1 cellular context compared by ENCODE assay signal in the genomic region with DNA sequence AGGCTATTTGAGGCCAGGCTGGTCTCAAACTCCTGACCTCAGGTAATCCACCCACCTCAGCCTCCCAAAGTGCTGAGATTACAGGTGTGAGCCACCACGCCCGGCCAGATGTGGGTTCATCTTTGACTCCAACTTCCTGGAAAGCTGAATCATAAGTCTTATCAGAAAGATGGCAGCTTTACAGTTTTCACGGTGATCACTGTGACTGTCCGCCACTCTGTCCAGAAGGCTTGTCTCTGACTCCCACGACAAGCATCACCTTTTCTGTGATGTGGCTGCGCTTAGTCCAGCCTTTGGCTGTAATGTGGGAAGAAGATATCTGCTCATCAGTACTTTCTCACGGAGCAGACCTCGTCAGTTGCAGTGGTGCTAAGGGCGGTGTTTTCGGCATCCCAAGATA.
TF ChIP-seq lines count a peak whose summit lies in the region.

No MANE protein-coding gene starts in this region.

TF ChIP-seq in K562, 482 proteins besides CTCF, POLR2A, EP300 and RAD21 (continued from another document and continues in another):
- TF ChIP-seq KLF10 (CRISPR knock-in tag; IDR thresholded peaks at IDR 0.05) (no peak), ERF (CRISPR knock-in tag; IDR thresholded peaks at IDR 0.05) (no peak), MED1 (CRISPR knock-in tag; IDR thresholded peaks at IDR 0.05; ENCODE audit: borderline replicate concordance) (no peak), U2AF1 (optimal IDR thresholded peaks at IDR 0.05; ENCODE audit: low read depth, low read length) (no peak), HDAC8 (tag; IDR thresholded peaks at IDR 0.05) (no peak), ZNF24 (IDR thresholded peaks at IDR 0.05) (no peak), HMG20A (CRISPR knock-in tag; conservative IDR thresholded peaks at IDR 0.05) (no peak), ZNF239 (CRISPR knock-in tag; IDR thresholded peaks at IDR 0.05) (no peak), MTA2 (IDR thresholded peaks at IDR 0.05; ENCODE audit: low read depth) (peak; percentile 19; the same call in 1 of the 2 replicates), NFIX (CRISPR knock-in tag; IDR thresholded peaks at IDR 0.05; ENCODE audit: low read depth) (no peak), LEF1 (IDR thresholded peaks at IDR 0.05) (no peak), DPF2 (IDR thresholded peaks at IDR 0.05) (peak; percentile 57; the same call in 1 of the 2 replicates), SP1 (CRISPR knock-in tag; IDR thresholded peaks at IDR 0.05) (no peak), SRSF3 (IDR thresholded peaks at IDR 0.05; ENCODE audit: insufficient read depth, low read length) (no peak), POLR2AphosphoS2 (IDR thresholded peaks at IDR 0.05; ENCODE audit: low read length) (no peak), SMARCA4 (IDR thresholded peaks at IDR 0.05) (0 out of 2 replicates have a peak, but pooled peaks have one; percentile 32), ZEB2 (IDR thresholded peaks at IDR 0.05) (peak; percentile 71; the same call in 1 of the 2 replicates), SMAD4 (CRISPR knock-in tag; conservative IDR thresholded peaks at IDR 0.05) (0 out of 2 replicates have a peak, but pooled peaks have one; percentile 38), ZNF551 (CRISPR knock-in tag; IDR thresholded peaks at IDR 0.05) (no peak), HNRNPUL1 (IDR thresholded peaks at IDR 0.05; ENCODE audit: low read length) (no peak), TRIM28 (IDR thresholded peaks at IDR 0.05) (no peak), ETV1 (tag; conservative IDR thresholded peaks at IDR 0.05; ENCODE audit: low read depth) (no peak), CBX5 (IDR thresholded peaks at IDR 0.05; ENCODE audit: borderline replicate concordance, low read depth) (no peak), TCF7 (IDR thresholded peaks at IDR 0.05; ENCODE audit: borderline replicate concordance) (0 out of 2 replicates have a peak, but pooled peaks have one; percentile 75), BCOR (IDR thresholded peaks at IDR 0.05) (no peak), STAT5B (CRISPR knock-in tag; IDR thresholded peaks at IDR 0.05) (no peak), RFX7 (CRISPR knock-in tag; IDR thresholded peaks at IDR 0.05) (no peak)
- TF ChIP-seq, protein P1, sequence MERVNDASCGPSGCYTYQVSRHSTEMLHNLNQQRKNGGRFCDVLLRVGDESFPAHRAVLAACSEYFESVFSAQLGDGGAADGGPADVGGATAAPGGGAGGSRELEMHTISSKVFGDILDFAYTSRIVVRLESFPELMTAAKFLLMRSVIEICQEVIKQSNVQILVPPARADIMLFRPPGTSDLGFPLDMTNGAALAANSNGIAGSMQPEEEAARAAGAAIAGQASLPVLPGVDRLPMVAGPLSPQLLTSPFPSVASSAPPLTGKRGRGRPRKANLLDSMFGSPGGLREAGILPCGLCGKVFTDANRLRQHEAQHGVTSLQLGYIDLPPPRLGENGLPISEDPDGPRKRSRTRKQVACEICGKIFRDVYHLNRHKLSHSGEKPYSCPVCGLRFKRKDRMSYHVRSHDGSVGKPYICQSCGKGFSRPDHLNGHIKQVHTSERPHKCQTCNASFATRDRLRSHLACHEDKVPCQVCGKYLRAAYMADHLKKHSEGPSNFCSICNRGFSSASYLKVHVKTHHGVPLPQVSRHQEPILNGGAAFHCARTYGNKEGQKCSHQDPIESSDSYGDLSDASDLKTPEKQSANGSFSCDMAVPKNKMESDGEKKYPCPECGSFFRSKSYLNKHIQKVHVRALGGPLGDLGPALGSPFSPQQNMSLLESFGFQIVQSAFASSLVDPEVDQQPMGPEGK (CRISPR knock-in tag; IDR thresholded peaks at IDR 0.05; ENCODE audit: borderline replicate concordance) = no peak
- TF ChIP-seq, protein P2, sequence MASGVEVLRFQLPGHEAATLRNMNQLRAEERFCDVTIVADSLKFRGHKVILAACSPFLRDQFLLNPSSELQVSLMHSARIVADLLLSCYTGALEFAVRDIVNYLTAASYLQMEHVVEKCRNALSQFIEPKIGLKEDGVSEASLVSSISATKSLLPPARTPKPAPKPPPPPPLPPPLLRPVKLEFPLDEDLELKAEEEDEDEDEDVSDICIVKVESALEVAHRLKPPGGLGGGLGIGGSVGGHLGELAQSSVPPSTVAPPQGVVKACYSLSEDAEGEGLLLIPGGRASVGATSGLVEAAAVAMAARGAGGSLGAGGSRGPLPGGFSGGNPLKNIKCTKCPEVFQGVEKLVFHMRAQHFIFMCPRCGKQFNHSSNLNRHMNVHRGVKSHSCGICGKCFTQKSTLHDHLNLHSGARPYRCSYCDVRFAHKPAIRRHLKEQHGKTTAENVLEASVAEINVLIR (CRISPR knock-in tag; IDR thresholded peaks at IDR 0.05) = no peak
- TF ChIP-seq, protein P3, sequence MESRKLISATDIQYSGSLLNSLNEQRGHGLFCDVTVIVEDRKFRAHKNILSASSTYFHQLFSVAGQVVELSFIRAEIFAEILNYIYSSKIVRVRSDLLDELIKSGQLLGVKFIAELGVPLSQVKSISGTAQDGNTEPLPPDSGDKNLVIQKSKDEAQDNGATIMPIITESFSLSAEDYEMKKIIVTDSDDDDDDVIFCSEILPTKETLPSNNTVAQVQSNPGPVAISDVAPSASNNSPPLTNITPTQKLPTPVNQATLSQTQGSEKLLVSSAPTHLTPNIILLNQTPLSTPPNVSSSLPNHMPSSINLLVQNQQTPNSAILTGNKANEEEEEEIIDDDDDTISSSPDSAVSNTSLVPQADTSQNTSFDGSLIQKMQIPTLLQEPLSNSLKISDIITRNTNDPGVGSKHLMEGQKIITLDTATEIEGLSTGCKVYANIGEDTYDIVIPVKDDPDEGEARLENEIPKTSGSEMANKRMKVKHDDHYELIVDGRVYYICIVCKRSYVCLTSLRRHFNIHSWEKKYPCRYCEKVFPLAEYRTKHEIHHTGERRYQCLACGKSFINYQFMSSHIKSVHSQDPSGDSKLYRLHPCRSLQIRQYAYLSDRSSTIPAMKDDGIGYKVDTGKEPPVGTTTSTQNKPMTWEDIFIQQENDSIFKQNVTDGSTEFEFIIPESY (CRISPR knock-in tag; IDR thresholded peaks at IDR 0.05) = 0 out of 2 replicates have a peak, but pooled peaks have one; percentile 44
- TF ChIP-seq, protein P4, sequence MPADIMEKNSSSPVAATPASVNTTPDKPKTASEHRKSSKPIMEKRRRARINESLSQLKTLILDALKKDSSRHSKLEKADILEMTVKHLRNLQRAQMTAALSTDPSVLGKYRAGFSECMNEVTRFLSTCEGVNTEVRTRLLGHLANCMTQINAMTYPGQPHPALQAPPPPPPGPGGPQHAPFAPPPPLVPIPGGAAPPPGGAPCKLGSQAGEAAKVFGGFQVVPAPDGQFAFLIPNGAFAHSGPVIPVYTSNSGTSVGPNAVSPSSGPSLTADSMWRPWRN (IDR thresholded peaks at IDR 0.05; ENCODE audit: low read depth) = no peak
- TF ChIP-seq, protein P5, sequence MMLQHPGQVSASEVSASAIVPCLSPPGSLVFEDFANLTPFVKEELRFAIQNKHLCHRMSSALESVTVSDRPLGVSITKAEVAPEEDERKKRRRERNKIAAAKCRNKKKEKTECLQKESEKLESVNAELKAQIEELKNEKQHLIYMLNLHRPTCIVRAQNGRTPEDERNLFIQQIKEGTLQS (IDR thresholded peaks at IDR 0.05) = peak; percentile 34; the same call in 1 of the 2 replicates
- TF ChIP-seq, protein P5 (CRISPR knock-in tag; conservative IDR thresholded peaks at IDR 0.05) = no peak
- TF ChIP-seq, protein P6, sequence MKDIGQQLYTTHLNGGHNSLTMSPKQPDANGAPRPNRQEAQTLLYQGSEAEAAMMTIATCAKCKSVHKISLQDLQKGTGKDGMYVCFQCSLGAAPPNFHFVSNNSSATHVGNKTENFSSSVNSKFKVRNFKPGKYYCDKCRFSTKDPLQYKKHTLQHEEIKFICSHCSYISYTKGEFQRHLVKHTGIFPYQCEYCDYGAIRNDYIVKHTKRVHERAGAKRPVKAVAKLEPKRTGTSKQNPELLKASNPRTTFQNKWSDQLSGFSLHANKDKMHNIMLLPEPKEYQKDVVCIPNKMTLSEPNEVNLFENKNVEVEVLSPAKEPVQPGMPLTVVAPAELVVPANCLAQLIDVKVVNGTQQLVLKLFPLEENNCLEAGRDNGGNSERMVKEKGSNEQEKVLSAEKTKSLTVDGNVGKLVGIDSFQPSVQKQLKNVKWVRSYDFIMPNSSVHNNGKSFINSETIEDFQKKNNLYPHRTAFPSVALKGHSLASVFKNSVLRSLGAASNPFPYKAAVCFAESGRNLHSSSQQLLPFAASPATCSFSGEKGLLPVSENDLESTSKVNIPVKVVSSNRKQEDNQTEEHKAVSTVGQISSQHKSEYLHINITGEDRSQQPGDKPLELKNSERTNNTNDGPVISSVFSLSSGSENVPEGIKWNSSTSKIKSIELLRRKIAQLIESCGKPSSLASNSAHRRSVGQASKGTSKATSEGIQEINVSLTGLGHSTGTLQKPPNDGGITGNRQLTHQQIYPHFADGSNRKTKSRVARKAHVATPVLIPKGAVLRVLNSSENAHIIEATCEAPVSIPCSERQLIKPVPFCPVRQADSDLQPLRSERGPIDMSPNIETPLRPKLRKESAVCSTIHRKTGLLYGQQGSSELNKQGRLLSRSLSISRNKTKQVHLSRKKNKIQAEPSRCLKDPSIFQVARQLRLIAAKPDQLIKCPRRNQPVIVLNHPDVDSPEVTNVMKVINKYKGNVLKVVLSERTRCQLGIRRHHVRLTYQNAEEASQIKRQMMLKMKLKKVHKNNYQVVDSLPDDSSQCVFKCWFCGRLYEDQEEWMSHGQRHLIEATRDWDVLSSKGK (CRISPR knock-in tag; IDR thresholded peaks at IDR 0.05) = no peak
- TF ChIP-seq, protein P7, sequence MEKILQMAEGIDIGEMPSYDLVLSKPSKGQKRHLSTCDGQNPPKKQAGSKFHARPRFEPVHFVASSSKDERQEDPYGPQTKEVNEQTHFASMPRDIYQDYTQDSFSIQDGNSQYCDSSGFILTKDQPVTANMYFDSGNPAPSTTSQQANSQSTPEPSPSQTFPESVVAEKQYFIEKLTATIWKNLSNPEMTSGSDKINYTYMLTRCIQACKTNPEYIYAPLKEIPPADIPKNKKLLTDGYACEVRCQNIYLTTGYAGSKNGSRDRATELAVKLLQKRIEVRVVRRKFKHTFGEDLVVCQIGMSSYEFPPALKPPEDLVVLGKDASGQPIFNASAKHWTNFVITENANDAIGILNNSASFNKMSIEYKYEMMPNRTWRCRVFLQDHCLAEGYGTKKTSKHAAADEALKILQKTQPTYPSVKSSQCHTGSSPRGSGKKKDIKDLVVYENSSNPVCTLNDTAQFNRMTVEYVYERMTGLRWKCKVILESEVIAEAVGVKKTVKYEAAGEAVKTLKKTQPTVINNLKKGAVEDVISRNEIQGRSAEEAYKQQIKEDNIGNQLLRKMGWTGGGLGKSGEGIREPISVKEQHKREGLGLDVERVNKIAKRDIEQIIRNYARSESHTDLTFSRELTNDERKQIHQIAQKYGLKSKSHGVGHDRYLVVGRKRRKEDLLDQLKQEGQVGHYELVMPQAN (IDR thresholded peaks at IDR 0.05; ENCODE audit: borderline replicate concordance) = no peak
- TF ChIP-seq, protein P8, sequence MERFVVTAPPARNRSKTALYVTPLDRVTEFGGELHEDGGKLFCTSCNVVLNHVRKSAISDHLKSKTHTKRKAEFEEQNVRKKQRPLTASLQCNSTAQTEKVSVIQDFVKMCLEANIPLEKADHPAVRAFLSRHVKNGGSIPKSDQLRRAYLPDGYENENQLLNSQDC (CRISPR knock-in tag; IDR thresholded peaks at IDR 0.05) = no peak
